Comparison of ENCODE assay signal across 8 cellular contexts in genomic region chr1:168145184-168146159, GRCh38. TPM values are rescaled to one million over a fixed set of nuclear protein-coding genes. Genes with fewer than 3 reads are reported as not detected.
A peak's percentile ranks its signal among the peaks of the same experiment; 100 is the strongest.
DNase-seq lines count a peak whose midpoint lies in the region; ATAC-seq and TF ChIP-seq lines count a peak whose summit lies in the region.

No MANE protein-coding gene starts in this region.

- H3K36me3 ChIP-seq in CD8-positive, alpha-beta T cell (ENCODE audit: insufficient read depth, low read length), result no peaks in the 10 kb centered on the region
- no peaks in the 10 kb centered on the region for H3K36me3 ChIP-seq in lung (ENCODE audit: control insufficient read depth in 2 of 2, insufficient read depth in 2 of 2, low read length in 2 of 2)

- H3K4me1 Mint-ChIP-seq in CD8-positive, alpha-beta T cell (ENCODE audit: low read depth), result peaks cover 12% of the 10 kb centered on the region

- TF ChIP-seq CTCF in CD8-positive, alpha-beta T cell (IDR thresholded peaks at IDR 0.05), result peak; percentile 91
- peak; percentile 58 to 98 (median 88) for TF ChIP-seq CTCF in dorsolateral prefrontal cortex (IDR thresholded peaks at IDR 0.05 in 54 of 56, conservative IDR thresholded peaks at IDR 0.05 in 2 of 56; ENCODE audit: low read depth in 1 of 56, partially characterized antibody in 56 of 56)
- peak; percentile 92 for TF ChIP-seq CTCF in lung (IDR thresholded peaks at IDR 0.05; ENCODE audit: control extremely low read depth, extremely low read depth)

- no peaks in the 10 kb centered on the region for H3K4me1 ChIP-seq in CD8-positive, alpha-beta T cell (ENCODE audit: insufficient read depth, low read length)
- no peaks in the 10 kb centered on the region for H3K4me1 ChIP-seq in lung (ENCODE audit: control insufficient read depth in 2 of 2, insufficient read depth in 2 of 2, low read length in 2 of 2)

- no peak overlapping the region for H3K27ac ChIP-seq in CD8-positive, alpha-beta T cell (ENCODE audit: low read depth, low read length)
- H3K27ac ChIP-seq in dorsolateral prefrontal cortex, result peak overlapping the region in 1 of 59 donors; percentile 28
- no peak overlapping the region for H3K27ac ChIP-seq in lung (ENCODE audit: low read depth in 1 of 2, low read length in 1 of 2)

- POLR2A ChIA-PET in CD8-positive, alpha-beta T cell (lab: Charles Lee), result no interaction called here

- H3K4me3 ChIP-seq in CD8-positive, alpha-beta T cell (ENCODE audit: low read depth, low read length), result no peak overlapping the region
- peak overlapping the region in 6 of 59 donors; percentile 5 to 25 (median 17) for H3K4me3 ChIP-seq in dorsolateral prefrontal cortex
- H3K4me3 ChIP-seq in lung, result no peak overlapping the region

- CTCF ChIA-PET in CD8-positive, alpha-beta T cell (lab: Charles Lee), result interaction anchor here (0.7 to 2.0 kb wide), 9 partner anchors 10 to 1030 kb away, joined by 3 to 11 read pairs (median 4); partner anchors contain the start of gene GPR161

- H3K27me3 Mint-ChIP-seq in CD8-positive, alpha-beta T cell (ENCODE audit: low read depth), result no peaks in the 10 kb centered on the region

- no peaks in the 10 kb centered on the region for H3K27me3 ChIP-seq in CD8-positive, alpha-beta T cell (ENCODE audit: insufficient read depth, low read length)
- no peaks in the 10 kb centered on the region for H3K27me3 ChIP-seq in dorsolateral prefrontal cortex
- no peaks in the 10 kb centered on the region for H3K27me3 ChIP-seq in lung (ENCODE audit: control insufficient read depth, insufficient read depth)

- no peaks in the 10 kb centered on the region for H3K36me3 Mint-ChIP-seq in CD8-positive, alpha-beta T cell

- H3K9me3 Mint-ChIP-seq in CD8-positive, alpha-beta T cell, result no peaks in the 10 kb centered on the region

- WGBS in lung, 2 donors, result 21 to 24% methylated on average over 14 to 15 of the region's 15 CpGs

- no peaks in the 10 kb centered on the region for H3K9me3 ChIP-seq in CD8-positive, alpha-beta T cell (ENCODE audit: low read length)
- H3K9me3 ChIP-seq in lung (ENCODE audit: control insufficient read depth in 2 of 2, insufficient read depth in 1 of 2, low read length in 1 of 2), result no peaks in the 10 kb centered on the region

- peak; percentile 99 for ATAC-seq in CD8-positive, alpha-beta T cell
- ATAC-seq in GM19452 (IDR thresholded peaks at IDR 0.05; ENCODE audit: unreplicated experiment), result peak; percentile 96
- ATAC-seq in HG03558 (IDR thresholded peaks at IDR 0.05; ENCODE audit: extremely low read depth, unreplicated experiment), result peak; percentile 57
- ATAC-seq in lung (ENCODE audit: insufficient read depth, low FRiP score), result peak; percentile 92

- H3K27ac Mint-ChIP-seq in CD8-positive, alpha-beta T cell, result no peak overlapping the region

- intact Hi-C loops in CD8-positive, alpha-beta T cell (cut with DNase I, micrococcal nuclease), result loop anchor here in 1 of 2 experiments (2.0 kb wide), 1 partner anchor 61 kb away; no protein-coding TSS in a partner anchor
- intact Hi-C loops in dorsolateral prefrontal cortex (cut with DNase I), result no loop called here

- peak overlapping the region; percentile 42 for H3K4me3 Mint-ChIP-seq in CD8-positive, alpha-beta T cell

- DNase-seq in CD8-positive, alpha-beta T cell, result peak; percentile 72 to 89 (median 79)
- DNase-seq in NCI-H774 (lab: John Stamatoyannopoulos, UW), result peak; percentile 87
- peak; percentile 92 to 94 for DNase-seq in activated CD4-positive, alpha-beta T cell treated with anti-CD3 and anti-CD28 coated beads, Interleukin-2, amount 50 U/mL, for 48 hours
- DNase-seq in dorsolateral prefrontal cortex, result peak; percentile 62 to 89 (median 78)
- DNase-seq in lung (ENCODE audit: low spot score), result peak; percentile 88
- DNase-seq in stimulated activated CD8-positive, alpha-beta memory T cell treated with anti-CD3 and anti-CD28 coated beads, Interleukin-15, amount 100 ng/mL, for 1 hour (ENCODE audit: low read depth), result peak; percentile 78

RNA-seq across cellular contexts. Expression of gene GPR161, which starts 8.7 kb away (rescaled TPM):
- not detected for total RNA-seq in CD8-positive, alpha-beta T cell
- total RNA-seq in dorsolateral prefrontal cortex (10 to 100 TPM in 108 of 120 experiments, 1 to 10 TPM in 12; 7.9 to 19.9 (median 13.2) TPM), lung (10 to 100 TPM in 1 of 2 donors, 1 to 10 TPM in 1; 8.4 to 15.0 TPM)
- polyA plus RNA-seq in lung, result 1 to 10 TPM; 2.8 to 3.0 TPM

RNA-seq across cellular contexts. Expression of gene TIPRL, which starts 33.3 kb away (rescaled TPM):
- 10 to 100 TPM; 15.0 to 18.3 TPM for total RNA-seq in CD8-positive, alpha-beta T cell
- 10 to 100 TPM; 14.6 to 51.2 (median 34.7) TPM for total RNA-seq in dorsolateral prefrontal cortex
- total RNA-seq in lung, result 10 to 100 TPM; 26.4 to 38.4 TPM
- 10 to 100 TPM; 14.2 to 17.1 TPM for polyA plus RNA-seq in lung

Comparison
In these comparisons a context has a peak if more than half of its experiments do, and no peak if none do; other contexts are left out.
1. RNA of gene GPR161, which starts 8.7 kb away (total RNA-seq): 8.4 to 15.0 TPM in lung and 7.9 to 19.9 TPM in dorsolateral prefrontal cortex; not detected in CD8-positive, alpha-beta T cell; every median in the first group is over 4 times any median in the second.
2. Peak in every context shown above with its lines, with median percentiles within 50 percentile points of each other: ATAC-seq, DNase-seq and CTCF ChIP-seq.